In genomic region chr12:4810219-4810671, GRCh38 we compare ENCODE assay signal across 10 cellular contexts.
A peak's percentile ranks its signal among the peaks of the same experiment; 100 is the strongest.
DNase-seq lines count a peak whose midpoint lies in the region; ATAC-seq, FAIRE-seq and TF ChIP-seq lines count a peak whose summit lies in the region.
"Had no signal": no experiment of that assay in that cellular context is flagged by ENCODE, and none has a peak within 500 bp of the region (broad histone marks: within the 10 kb centered on the region; RNA-seq: fewer than 3 reads in every experiment).

No MANE protein-coding gene starts in this region.

- no peak for ATAC-seq in upper lobe of left lung (ENCODE audit: low FRiP score in 2 of 2)
- no peak for ATAC-seq in GM21619 (IDR thresholded peaks at IDR 0.05; ENCODE audit: unreplicated experiment)

- no peaks in the 10 kb centered on the region for H3K9me3 Mint-ChIP-seq in activated naive CD4-positive, alpha-beta T cell treated with anti-CD3 and anti-CD28 coated beads for 36 hours
- H3K9me3 Mint-ChIP-seq in astrocyte (ENCODE audit: unreplicated experiment): peaks cover under 1% of the 10 kb centered on the region

- no peak for DNase-seq in activated naive CD4-positive, alpha-beta T cell treated with anti-CD3 and anti-CD28 coated beads for 36 hours
- no peak for DNase-seq in activated naive CD4-positive, alpha-beta T cell treated with anti-CD3 and anti-CD28 coated beads, Interleukin-2, amount 50 U/mL, for 16 hours
- DNase-seq in astrocyte (ENCODE audit: low read depth) (no peak), upper lobe of left lung (peak in 1 of 2 donors; percentile 73), frontal cortex (ENCODE audit: low spot score in 2 of 2) (no peak), middle frontal gyrus (ENCODE audit: extremely low spot score, low spot score) (no peak)
- DNase-seq: right lobe of liver had no signal

- peak overlapping the region; percentile 78 for H2AFZ ChIP-seq in astrocyte (ENCODE audit: low read depth, low read length)

- H3K27ac Mint-ChIP-seq in activated naive CD4-positive, alpha-beta T cell treated with anti-CD3 and anti-CD28 coated beads for 36 hours: no peak overlapping the region
- H3K27ac Mint-ChIP-seq in astrocyte (ENCODE audit: unreplicated experiment): no peak overlapping the region

- H3K9ac ChIP-seq in astrocyte (ENCODE audit: low read length): peak overlapping the region; percentile 61

- no peak overlapping the region for H3K27ac ChIP-seq in astrocyte (ENCODE audit: low read depth, low read length)
- H3K27ac ChIP-seq in mesodermal cell (ENCODE audit: low read depth, low read length, severe bottlenecking): no peak overlapping the region
- H3K27ac ChIP-seq in upper lobe of left lung: no peak overlapping the region
- H3K27ac ChIP-seq: HL-60, right lobe of liver had no signal

- peak overlapping the region; percentile 88 for H3K4me2 ChIP-seq in astrocyte (ENCODE audit: low read length)

- H3K4me1 ChIP-seq in astrocyte (ENCODE audit: insufficient read depth, low read length): peaks cover 9% of the 10 kb centered on the region
- peaks cover 4% of the 10 kb centered on the region for H3K4me1 ChIP-seq in mesodermal cell (ENCODE audit: control insufficient read depth, insufficient read depth, low read length, poor library complexity, severe bottlenecking)
- peaks cover 10 to 16% (median 12%) of the 10 kb centered on the region in 4 donors for H3K4me1 ChIP-seq in upper lobe of left lung

- H4K20me1 ChIP-seq in astrocyte (ENCODE audit: insufficient read depth, low read length): no peaks in the 10 kb centered on the region

- peaks cover 25% of the 10 kb centered on the region for H3K27me3 Mint-ChIP-seq in activated naive CD4-positive, alpha-beta T cell treated with anti-CD3 and anti-CD28 coated beads for 36 hours (ENCODE audit: low read depth)
- peaks cover 11% of the 10 kb centered on the region for H3K27me3 Mint-ChIP-seq in astrocyte (ENCODE audit: low read depth, unreplicated experiment)

- H3K4me3 ChIP-seq in astrocyte (ENCODE audit: insufficient read depth, low read depth, low read length): peak overlapping the region; percentile 56
- peak overlapping the region; percentile 60 for H3K4me3 ChIP-seq in mesodermal cell (ENCODE audit: extremely low read depth, insufficient read depth, low read length, poor library complexity, severe bottlenecking)
- H3K4me3 ChIP-seq in upper lobe of left lung: peak overlapping the region in 3 of 4 donors; percentile 33 to 42 (median 36)

- 33 to 51% methylated on average over 26 of the region's 34 CpGs for WGBS in mesodermal cell (ENCODE audit: insufficient coverage in 2 of 2), 2 experiments
- 49 to 63% methylated on average over 2 to 24 of the region's 34 CpGs for WGBS in upper lobe of left lung, 2 donors

- intact Hi-C loops in activated naive CD4-positive, alpha-beta T cell treated with anti-CD3 and anti-CD28 coated beads for 36 hours (cut with micrococcal nuclease): no loop called here

- TF ChIP-seq CTCF in astrocyte (IDR thresholded peaks at IDR 0.05; ENCODE audit: insufficient read depth, low read depth, low read length) (no peak), upper lobe of left lung (IDR thresholded peaks at IDR 0.05) (no peak)

- H3K4me1 Mint-ChIP-seq in activated naive CD4-positive, alpha-beta T cell treated with anti-CD3 and anti-CD28 coated beads for 36 hours (ENCODE audit: low read depth): peaks cover 27% of the 10 kb centered on the region
- no peaks in the 10 kb centered on the region for H3K4me1 Mint-ChIP-seq in astrocyte (ENCODE audit: low read depth, unreplicated experiment)

- FAIRE-seq in astrocyte (lab: Jason Lieb, UNC) (no peak), frontal cortex (lab: Jason Lieb, UNC) (no peak)

- peaks cover 12% of the 10 kb centered on the region for H3K27me3 ChIP-seq in astrocyte (ENCODE audit: insufficient read depth, low read length)
- H3K27me3 ChIP-seq in upper lobe of left lung: peaks cover 0 to 22% (median 13%) of the 10 kb centered on the region in 4 donors

- TF ChIP-seq EP300 in upper lobe of left lung (IDR thresholded peaks at IDR 0.05): no peak

- H3K36me3 ChIP-seq in astrocyte (ENCODE audit: insufficient read depth, low read length): no peaks in the 10 kb centered on the region
- peaks cover 17% of the 10 kb centered on the region for H3K36me3 ChIP-seq in mesodermal cell (ENCODE audit: control insufficient read depth, insufficient read depth, low read length)
- no peaks in the 10 kb centered on the region for H3K36me3 ChIP-seq in upper lobe of left lung
- H3K36me3 ChIP-seq: right lobe of liver had no signal

- TF ChIP-seq POLR2A in upper lobe of left lung (IDR thresholded peaks at IDR 0.05): no peak

- no peaks in the 10 kb centered on the region for H3K9me3 ChIP-seq in astrocyte (ENCODE audit: insufficient read depth, low read depth, low read length)
- no peaks in the 10 kb centered on the region for H3K9me3 ChIP-seq in mesodermal cell (ENCODE audit: control insufficient read depth, low read length)
- no peaks in the 10 kb centered on the region for H3K9me3 ChIP-seq in upper lobe of left lung
- H3K9me3 ChIP-seq: right lobe of liver had no signal

- H3K36me3 Mint-ChIP-seq in activated naive CD4-positive, alpha-beta T cell treated with anti-CD3 and anti-CD28 coated beads for 36 hours (ENCODE audit: low read depth): no peaks in the 10 kb centered on the region
- H3K36me3 Mint-ChIP-seq in astrocyte (ENCODE audit: low read depth, unreplicated experiment): peaks cover 7% of the 10 kb centered on the region

- H3K79me2 ChIP-seq in astrocyte (ENCODE audit: insufficient read depth, low read length): peaks cover 3% of the 10 kb centered on the region

- H3K4me3 Mint-ChIP-seq in activated naive CD4-positive, alpha-beta T cell treated with anti-CD3 and anti-CD28 coated beads for 36 hours: peak overlapping the region; percentile 15
- H3K4me3 Mint-ChIP-seq in astrocyte (ENCODE audit: unreplicated experiment): peak overlapping the region; percentile 82

- CTCF ChIA-PET in activated naive CD4-positive, alpha-beta T cell treated with anti-CD3 and anti-CD28 coated beads for 36 hours (lab: Charles Lee): no interaction called here
